In the genomic region with DNA sequence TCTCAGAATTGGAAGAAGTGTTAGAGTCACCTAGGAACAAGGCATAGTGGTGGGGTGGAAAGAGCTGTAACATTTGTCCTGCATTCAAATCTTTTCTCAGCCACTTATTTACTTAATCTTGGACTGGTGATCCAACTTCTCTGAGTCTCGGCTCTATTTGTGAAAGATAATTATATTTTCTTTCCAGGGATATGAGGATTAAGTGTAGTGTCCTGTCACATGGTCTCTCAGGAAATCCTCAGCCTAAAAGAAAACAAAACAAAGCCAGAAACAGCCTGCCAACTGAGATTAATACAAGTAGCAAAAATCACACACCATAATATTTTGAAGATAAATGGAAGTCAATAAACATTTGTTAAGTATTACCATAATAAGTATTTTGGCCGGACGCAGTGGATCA, we compare ENCODE assay signal across 15 cellular contexts. TPM values are rescaled to one million over a fixed set of nuclear protein-coding genes. Genes with fewer than 3 reads are reported as not detected.
"Had no signal": no experiment of that assay in that cellular context is flagged by ENCODE, and none has a peak within 500 bp of the region (broad histone marks: within the 10 kb centered on the region; RNA-seq: fewer than 3 reads in every experiment).

No MANE protein-coding gene starts in this region.

- ATAC-seq: activated CD4-positive, CD25-positive, alpha-beta regulatory T cell treated with anti-CD3 and anti-CD28 coated beads, Interleukin-2, amount 50 U/mL, for 24 hours; activated naive CD8-positive, alpha-beta T cell treated with anti-CD3 and anti-CD28 coated beads, Interleukin-2, amount 50 U/mL, for 24 hours; esophagus mucosa; lower lobe of right lung; stimulated activated memory B cell treated with anti-CD40 and anti-IgM and Interleukin-4, amounts not matched to agents 10 μg/mL and 1 μg/mL and 100 μg/mL, for 72 hours had no signal

- DNase-seq: activated naive CD4-positive, alpha-beta T cell treated with anti-CD3 and anti-CD28 coated beads for 36 hours; activated naive CD8-positive, alpha-beta T cell treated with anti-CD3 and anti-CD28 coated beads, Interleukin-2, amount 50 U/mL, for 24 hours; kidney glomerular epithelial cell; lower lobe of right lung; stimulated activated CD4-positive, alpha-beta T cell treated with anti-CD3 and anti-CD28 coated beads, Interleukin-2, amount 100 ng/mL, for 48 hours; transverse colon had no signal

RNA-seq across cellular contexts. Expression of a gene that starts 33.3 kb away (rescaled TPM):
- total RNA-seq: activated CD8-positive, alpha-beta memory T cell treated with anti-CD3 and anti-CD28 coated beads for 36 hours; activated naive CD4-positive, alpha-beta T cell treated with anti-CD3 and anti-CD28 coated beads for 36 hours; esophagus mucosa; fibroblast of villous mesenchyme; glomerular endothelial cell; lower lobe of right lung; osteoblast; subcutaneous adipose tissue; transverse colon; vagina had no signal
